In the genomic region with DNA sequence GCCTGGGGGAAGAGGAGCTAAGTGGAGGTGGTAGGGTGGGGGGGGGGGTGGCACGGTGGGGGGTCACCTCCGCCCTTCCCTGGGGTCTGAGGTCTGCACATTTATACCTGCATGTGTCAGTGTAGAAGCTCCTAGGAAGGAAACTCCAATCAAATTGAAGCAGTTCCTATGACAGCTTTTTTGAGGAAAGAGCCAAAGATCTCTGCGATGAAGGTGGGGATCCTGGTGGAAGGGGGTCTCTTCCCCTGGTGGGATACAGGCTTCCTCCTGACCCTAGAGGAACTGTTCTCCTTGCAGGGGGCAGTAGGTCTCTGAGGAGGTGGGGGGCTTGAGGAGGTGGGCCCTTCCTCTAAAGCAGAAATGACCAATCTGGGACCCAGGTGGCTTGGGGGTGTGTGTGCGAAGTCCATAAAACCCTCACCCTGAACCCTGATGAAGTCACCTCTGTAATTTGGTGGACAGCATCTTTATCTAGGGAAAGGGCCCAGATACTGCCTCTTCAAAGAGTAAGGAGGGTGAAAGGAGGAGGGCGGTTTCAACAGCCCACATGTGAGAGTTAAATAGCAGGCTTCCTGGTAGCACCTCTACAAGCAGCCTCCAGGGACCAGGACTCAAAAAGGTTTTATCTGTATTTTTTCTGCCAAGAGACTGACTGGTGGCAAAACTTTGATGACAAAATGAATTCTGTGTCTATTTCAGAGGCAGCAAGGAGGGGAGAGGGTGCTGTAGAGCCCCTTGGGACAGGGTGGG, we compare ENCODE assay signal across 16 cellular contexts. TPM values are rescaled to one million over a fixed set of nuclear protein-coding genes. Genes with fewer than 3 reads are reported as not detected.
DNase-seq lines count a peak whose midpoint lies in the region; ATAC-seq, FAIRE-seq and TF ChIP-seq lines count a peak whose summit lies in the region.
"Had no signal": no experiment of that assay in that cellular context is flagged by ENCODE, and none has a peak within 500 bp of the region (broad histone marks: within the 10 kb centered on the region; RNA-seq: fewer than 3 reads in every experiment).

No MANE protein-coding gene starts in this region.

- no peak for TF ChIP-seq POLR2A in GM12892 (IDR thresholded peaks at IDR 0.05; ENCODE audit: low read depth, low read length)

- DNase-seq in activated naive CD8-positive, alpha-beta T cell treated with anti-CD3 and anti-CD28 coated beads, Interleukin-2, amount 50 U/mL, for 24 hours = no peak
- DNase-seq in activated CD8-positive, alpha-beta T cell treated with anti-CD3 and anti-CD28 coated beads for 36 hours = no peak
- DNase-seq in immature natural killer cell (no peak), upper lobe of right lung (no peak), GM12892 (ENCODE audit: insufficient read length) (no peak), cortex of kidney (lab: John Stamatoyannopoulos, UW) (no peak)
- DNase-seq: activated gamma-delta T cell; effector CD8-positive, alpha-beta T cell; NCI-H1092; SIG-M5; small intestine had no signal

- no peak for FAIRE-seq in GM12892 (lab: Jason Lieb, UNC)
- FAIRE-seq: bronchial epithelial cell, K562, small intestine had no signal

- ATAC-seq in activated naive CD8-positive, alpha-beta T cell treated with anti-CD3 and anti-CD28 coated beads, Interleukin-2, amount 50 U/mL, for 24 hours = no peak
- ATAC-seq in activated CD8-positive, alpha-beta T cell treated with anti-CD3 and anti-CD28 coated beads for 36 hours = no peak
- ATAC-seq in upper lobe of right lung (no peak), HG02885 (IDR thresholded peaks at IDR 0.05; ENCODE audit: poor library complexity, unreplicated experiment) (no peak)
- ATAC-seq: K562 had no signal

- H3K9me3 Mint-ChIP-seq in activated naive CD8-positive, alpha-beta T cell (ENCODE audit: low read depth) = no peaks in the 10 kb centered on the region
- H3K9me3 Mint-ChIP-seq in activated naive CD8-positive, alpha-beta T cell treated with anti-CD3 and anti-CD28 coated beads, Interleukin-2, amount 50 U/mL, for 24 hours = no peaks in the 10 kb centered on the region
- no peaks in the 10 kb centered on the region for H3K9me3 Mint-ChIP-seq in activated CD8-positive, alpha-beta T cell treated with anti-CD3 and anti-CD28 coated beads for 36 hours
- no peaks in the 10 kb centered on the region for H3K9me3 Mint-ChIP-seq in immature natural killer cell

- H3K27me3 Mint-ChIP-seq in activated naive CD8-positive, alpha-beta T cell = no peaks in the 10 kb centered on the region
- H3K27me3 Mint-ChIP-seq in activated naive CD8-positive, alpha-beta T cell treated with anti-CD3 and anti-CD28 coated beads, Interleukin-2, amount 50 U/mL, for 24 hours = no peaks in the 10 kb centered on the region
- H3K27me3 Mint-ChIP-seq in activated CD8-positive, alpha-beta T cell treated with anti-CD3 and anti-CD28 coated beads for 36 hours = no peaks in the 10 kb centered on the region
- H3K27me3 Mint-ChIP-seq in immature natural killer cell (ENCODE audit: low read depth in 3 of 3) = peaks cover 0 to 5% (median 0%) of the 10 kb centered on the region in 3 donors

- no peaks in the 10 kb centered on the region for H3K27me3 ChIP-seq in upper lobe of right lung

- H3K4me3 ChIP-seq in upper lobe of right lung = no peak overlapping the region
- H3K4me3 ChIP-seq: K562 had no signal

- H3K4me1 Mint-ChIP-seq in activated naive CD8-positive, alpha-beta T cell (ENCODE audit: low read depth) = peaks cover 99% of the 10 kb centered on the region
- H3K4me1 Mint-ChIP-seq in activated naive CD8-positive, alpha-beta T cell treated with anti-CD3 and anti-CD28 coated beads, Interleukin-2, amount 50 U/mL, for 24 hours = peaks cover 90% of the 10 kb centered on the region
- H3K4me1 Mint-ChIP-seq in activated CD8-positive, alpha-beta T cell treated with anti-CD3 and anti-CD28 coated beads for 36 hours (ENCODE audit: low read depth) = peaks cover 90% of the 10 kb centered on the region
- peaks cover 76 to 95% of the 10 kb centered on the region in 2 donors for H3K4me1 Mint-ChIP-seq in immature natural killer cell

- intact Hi-C loops in activated CD8-positive, alpha-beta T cell treated with anti-CD3 and anti-CD28 coated beads for 36 hours (cut with micrococcal nuclease) = no loop called here
- intact Hi-C loops in upper lobe of right lung (cut with DNase I) = no loop called here

- H3K27ac Mint-ChIP-seq in activated naive CD8-positive, alpha-beta T cell = peak overlapping the region; percentile 70
- no peak overlapping the region for H3K27ac Mint-ChIP-seq in activated naive CD8-positive, alpha-beta T cell treated with anti-CD3 and anti-CD28 coated beads, Interleukin-2, amount 50 U/mL, for 24 hours
- peak overlapping the region; percentile 82 for H3K27ac Mint-ChIP-seq in activated CD8-positive, alpha-beta T cell treated with anti-CD3 and anti-CD28 coated beads for 36 hours
- peak overlapping the region in 5 of 6 donors; percentile 36 to 96 (median 53) for H3K27ac Mint-ChIP-seq in immature natural killer cell

- H3K36me3 ChIP-seq in upper lobe of right lung = no peaks in the 10 kb centered on the region

- CTCF ChIA-PET in activated CD8-positive, alpha-beta T cell treated with anti-CD3 and anti-CD28 coated beads for 36 hours (lab: Charles Lee) = interaction anchor here (0.8 to 7.8 kb wide), 2 partner anchors 12 to 13 kb away, joined by 4 to 108 read pairs; no protein-coding TSS in a partner anchor

- POLR2A ChIA-PET in activated CD8-positive, alpha-beta T cell treated with anti-CD3 and anti-CD28 coated beads for 36 hours (lab: Charles Lee) = interaction anchor here (0.6 to 1.3 kb wide), 4 partner anchors 12 to 332 kb away, joined by 3 to 6 read pairs (median 3); no protein-coding TSS in a partner anchor

- no peaks in the 10 kb centered on the region for H3K9me3 ChIP-seq in upper lobe of right lung

- H3K4me1 ChIP-seq in upper lobe of right lung = peaks cover 84% of the 10 kb centered on the region

- no peak for TF ChIP-seq CTCF in activated CD8-positive, alpha-beta T cell treated with anti-CD3 and anti-CD28 coated beads for 36 hours (IDR thresholded peaks at IDR 0.05)
- no peak for TF ChIP-seq CTCF in upper lobe of right lung (IDR thresholded peaks at IDR 0.05)

- peak overlapping the region; percentile 17 for H3K4me3 Mint-ChIP-seq in activated naive CD8-positive, alpha-beta T cell
- H3K4me3 Mint-ChIP-seq in activated naive CD8-positive, alpha-beta T cell treated with anti-CD3 and anti-CD28 coated beads, Interleukin-2, amount 50 U/mL, for 24 hours = no peak overlapping the region
- no peak overlapping the region for H3K4me3 Mint-ChIP-seq in activated CD8-positive, alpha-beta T cell treated with anti-CD3 and anti-CD28 coated beads for 36 hours
- H3K4me3 Mint-ChIP-seq in immature natural killer cell = no peak overlapping the region

- no peaks in the 10 kb centered on the region for H3K36me3 Mint-ChIP-seq in activated naive CD8-positive, alpha-beta T cell
- peaks cover 12% of the 10 kb centered on the region for H3K36me3 Mint-ChIP-seq in activated naive CD8-positive, alpha-beta T cell treated with anti-CD3 and anti-CD28 coated beads, Interleukin-2, amount 50 U/mL, for 24 hours (ENCODE audit: low read depth)
- peaks cover 22% of the 10 kb centered on the region for H3K36me3 Mint-ChIP-seq in activated CD8-positive, alpha-beta T cell treated with anti-CD3 and anti-CD28 coated beads for 36 hours (ENCODE audit: low read depth)
- H3K36me3 Mint-ChIP-seq in immature natural killer cell = peaks cover 0 to 4% (median 0%) of the 10 kb centered on the region in 3 donors

- H3K27ac ChIP-seq in upper lobe of right lung = peak overlapping the region; percentile 6
- H3K27ac ChIP-seq: HL-60 had no signal

RNA-seq across cellular contexts. Expression of a gene that starts 12.9 kb away (rescaled TPM):
- 10 to 100 TPM; 74.3 to 87.5 TPM for total RNA-seq in activated CD8-positive, alpha-beta T cell treated with anti-CD3 and anti-CD28 coated beads for 36 hours
- 10 to 100 TPM in 1 of 3 donors, 1 to 10 TPM in 2; 3.2 to 14.5 (median 4.4) TPM for polyA plus RNA-seq in immature natural killer cell
- 65.5 TPM for total RNA-seq in upper lobe of right lung
- 34.6 TPM for polyA plus RNA-seq in GM12892 (2012; ENCODE audit: missing spikeins)

RNA-seq across cellular contexts. Expression of a gene that starts 50.9 kb away (rescaled TPM):
- total RNA-seq in activated CD8-positive, alpha-beta T cell treated with anti-CD3 and anti-CD28 coated beads for 36 hours = 1 to 10 TPM; 2.1 to 2.8 TPM
- polyA plus RNA-seq in immature natural killer cell = 1 to 10 TPM in 2 of 3 donors, under 1 TPM in 1; 0.32 to 4.1 (median 2.2) TPM
- total RNA-seq in upper lobe of right lung = 12.5 TPM
- 2.0 TPM for polyA plus RNA-seq in GM12892 (2012; ENCODE audit: missing spikeins)
